In the genomic region with DNA sequence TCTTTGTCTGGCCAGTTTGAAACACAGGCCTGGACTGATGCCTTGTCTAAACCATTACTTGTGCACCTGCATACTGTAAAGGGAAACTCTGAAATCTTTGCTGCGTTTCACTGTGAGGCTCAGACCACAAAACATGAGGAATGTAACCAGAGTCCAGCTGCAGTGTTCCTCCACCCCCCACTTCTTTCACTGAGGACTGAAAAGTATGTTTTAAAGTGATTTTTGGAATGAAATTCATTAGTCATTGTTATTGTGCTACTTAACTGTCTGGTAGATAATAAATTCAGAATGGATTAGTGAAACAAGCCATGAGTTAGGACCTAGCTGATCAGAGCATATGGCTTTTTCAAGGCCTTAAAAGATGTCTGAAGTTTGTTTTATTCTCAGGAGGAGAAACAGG, we compare ENCODE assay signal across 12 cellular contexts.
DNase-seq lines count a peak whose midpoint lies in the region; FAIRE-seq and TF ChIP-seq lines count a peak whose summit lies in the region.
"Had no signal": no experiment of that assay in that cellular context is flagged by ENCODE, and none has a peak within 500 bp of the region (broad histone marks: within the 10 kb centered on the region; RNA-seq: fewer than 3 reads in every experiment).

No MANE protein-coding gene starts in this region.

- 61% methylated on average over 1 of the region's 1 CpG for WGBS in suprapubic skin

- TF ChIP-seq CTCF in astrocyte (IDR thresholded peaks at IDR 0.05; ENCODE audit: insufficient read depth, low read depth, low read length) = no peak
- no peak for TF ChIP-seq CTCF in suprapubic skin (IDR thresholded peaks at IDR 0.05)

- no peaks in the 10 kb centered on the region for H3K27me3 Mint-ChIP-seq in astrocyte (ENCODE audit: low read depth, unreplicated experiment)
- no peaks in the 10 kb centered on the region for H3K27me3 Mint-ChIP-seq in activated naive CD8-positive, alpha-beta T cell treated with anti-CD3 and anti-CD28 coated beads for 36 hours
- H3K27me3 Mint-ChIP-seq: CD8-positive, alpha-beta memory T cell had no signal

- no peak for TF ChIP-seq POLR2A in suprapubic skin (IDR thresholded peaks at IDR 0.05)

- peak overlapping the region; percentile 62 for H3K4me2 ChIP-seq in astrocyte (ENCODE audit: low read length)

- peak; percentile 63 for DNase-seq in AG08396 (ENCODE audit: low spot score)
- peak; percentile 80 for DNase-seq in HCEC 1CT
- peak; percentile 98 for DNase-seq in astrocyte (ENCODE audit: low read depth)
- DNase-seq in left kidney (ENCODE audit: low read depth, low spot score) = peak; percentile 59
- no peak for DNase-seq in NCI-H2196 treated with DMSO at 0.1 percent for 48 hours (lab: John Stamatoyannopoulos, UW; ENCODE audit: unreplicated experiment)
- DNase-seq in T1000 (lab: John Stamatoyannopoulos, UW) = no peak
- DNase-seq in activated naive CD8-positive, alpha-beta T cell treated with anti-CD3 and anti-CD28 coated beads for 36 hours = no peak
- DNase-seq in suprapubic skin (ENCODE audit: low spot score in 2 of 2) = no peak
- DNase-seq: CD8-positive, alpha-beta memory T cell; NCI-H146; nephron progenitor cell; stomach had no signal

- FAIRE-seq in astrocyte (lab: Jason Lieb, UNC) = peak; percentile 93

- peaks cover 21% of the 10 kb centered on the region for H3K36me3 Mint-ChIP-seq in astrocyte (ENCODE audit: low read depth, unreplicated experiment)
- H3K36me3 Mint-ChIP-seq in activated naive CD8-positive, alpha-beta T cell treated with anti-CD3 and anti-CD28 coated beads for 36 hours = peaks cover 28% of the 10 kb centered on the region

- H3K4me3 Mint-ChIP-seq in astrocyte (ENCODE audit: unreplicated experiment) = no peak overlapping the region
- H3K4me3 Mint-ChIP-seq in activated naive CD8-positive, alpha-beta T cell treated with anti-CD3 and anti-CD28 coated beads for 36 hours = no peak overlapping the region
- H3K4me3 Mint-ChIP-seq: CD8-positive, alpha-beta memory T cell; nephron progenitor cell had no signal

- no peaks in the 10 kb centered on the region for H4K20me1 ChIP-seq in astrocyte (ENCODE audit: insufficient read depth, low read length)

- H3K4me3 ChIP-seq in astrocyte (ENCODE audit: insufficient read depth, low read depth, low read length) (no peak overlapping the region), suprapubic skin (no peak overlapping the region)
- H3K4me3 ChIP-seq: stomach had no signal

- H3K4me1 Mint-ChIP-seq in astrocyte (ENCODE audit: low read depth, unreplicated experiment) = peaks cover 61% of the 10 kb centered on the region
- peaks cover 7% of the 10 kb centered on the region for H3K4me1 Mint-ChIP-seq in activated naive CD8-positive, alpha-beta T cell treated with anti-CD3 and anti-CD28 coated beads for 36 hours
- H3K4me1 Mint-ChIP-seq: nephron progenitor cell had no signal

- H3K27ac ChIP-seq in astrocyte (ENCODE audit: low read depth, low read length) = peak overlapping the region; percentile 82
- H3K27ac ChIP-seq in suprapubic skin = no peak overlapping the region
- H3K27ac ChIP-seq: stomach had no signal

- H3K9ac ChIP-seq in astrocyte (ENCODE audit: low read length) = peak overlapping the region; percentile 44

- no peaks in the 10 kb centered on the region for H3K36me3 ChIP-seq in astrocyte (ENCODE audit: insufficient read depth, low read length)
- H3K36me3 ChIP-seq in suprapubic skin = no peaks in the 10 kb centered on the region

- H3K27me3 ChIP-seq in astrocyte (ENCODE audit: insufficient read depth, low read length) (no peaks in the 10 kb centered on the region), suprapubic skin (no peaks in the 10 kb centered on the region)
- H3K27me3 ChIP-seq: stomach had no signal

- H2AFZ ChIP-seq in astrocyte (ENCODE audit: low read depth, low read length) = no peak overlapping the region

- peak overlapping the region; percentile 93 for H3K27ac Mint-ChIP-seq in astrocyte (ENCODE audit: unreplicated experiment)
- H3K27ac Mint-ChIP-seq in activated naive CD8-positive, alpha-beta T cell treated with anti-CD3 and anti-CD28 coated beads for 36 hours = no peak overlapping the region
- H3K27ac Mint-ChIP-seq: nephron progenitor cell had no signal

- H3K79me2 ChIP-seq in astrocyte (ENCODE audit: insufficient read depth, low read length) = no peaks in the 10 kb centered on the region

- H3K9me3 ChIP-seq in astrocyte (ENCODE audit: insufficient read depth, low read depth, low read length) (no peaks in the 10 kb centered on the region), suprapubic skin (no peaks in the 10 kb centered on the region)

- TF ChIP-seq EP300 in suprapubic skin (IDR thresholded peaks at IDR 0.05) = no peak

- peaks cover 46% of the 10 kb centered on the region for H3K4me1 ChIP-seq in astrocyte (ENCODE audit: insufficient read depth, low read length)
- peaks cover 7% of the 10 kb centered on the region for H3K4me1 ChIP-seq in suprapubic skin

- H3K9me3 Mint-ChIP-seq in astrocyte (ENCODE audit: unreplicated experiment) = peaks cover 9% of the 10 kb centered on the region
- no peaks in the 10 kb centered on the region for H3K9me3 Mint-ChIP-seq in activated naive CD8-positive, alpha-beta T cell treated with anti-CD3 and anti-CD28 coated beads for 36 hours
- H3K9me3 Mint-ChIP-seq: CD8-positive, alpha-beta memory T cell had no signal

Comparison
In these comparisons a context has a peak if more than half of its experiments do, and no peak if none do; other contexts are left out.
1. DNase-seq: peak in AG08396 (single experiment), HCEC 1CT (single experiment), astrocyte (single experiment) and left kidney (single experiment); none in NCI-H2196 treated with DMSO at 0.1 percent for 48 hours (single experiment), T1000 (single experiment), activated naive CD8-positive, alpha-beta T cell treated with anti-CD3 and anti-CD28 coated beads for 36 hours (single experiment) and suprapubic skin (0 of 2).